Comparison of ENCODE assay signal across 9 cellular contexts in genomic region chr21:38159355-38159754, GRCh38.
A peak's percentile ranks its signal among the peaks of the same experiment; 100 is the strongest.
DNase-seq lines count a peak whose midpoint lies in the region; ATAC-seq and TF ChIP-seq lines count a peak whose summit lies in the region.
"Had no signal": no experiment of that assay in that cellular context is flagged by ENCODE, and none has a peak within 500 bp of the region (broad histone marks: within the 10 kb centered on the region; RNA-seq: fewer than 3 reads in every experiment).

No MANE protein-coding gene starts in this region.

- intact Hi-C loops in activated CD8-positive, alpha-beta T cell treated with anti-CD3 and anti-CD28 coated beads for 36 hours (cut with micrococcal nuclease): loop anchor here (2.0 kb wide), 1 partner anchor 197 kb away; no protein-coding TSS in a partner anchor

- H3K36me3 Mint-ChIP-seq in GM23338 (ENCODE audit: low read depth) (no peaks in the 10 kb centered on the region), nephron progenitor cell (ENCODE audit: low read depth) (no peaks in the 10 kb centered on the region), type B pancreatic cell (no peaks in the 10 kb centered on the region)
- H3K36me3 Mint-ChIP-seq in activated CD8-positive, alpha-beta T cell treated with anti-CD3 and anti-CD28 coated beads for 36 hours (ENCODE audit: low read depth): no peaks in the 10 kb centered on the region

- ATAC-seq in GM23338 (peak; percentile 85), GM19324 (IDR thresholded peaks at IDR 0.05; ENCODE audit: low FRiP score, unreplicated experiment) (no peak)
- no peak for ATAC-seq in activated CD8-positive, alpha-beta T cell treated with anti-CD3 and anti-CD28 coated beads for 36 hours

- no peaks in the 10 kb centered on the region for H3K9me3 Mint-ChIP-seq in GM23338
- no peaks in the 10 kb centered on the region for H3K9me3 Mint-ChIP-seq in activated CD8-positive, alpha-beta T cell treated with anti-CD3 and anti-CD28 coated beads for 36 hours
- no peaks in the 10 kb centered on the region for H3K9me3 Mint-ChIP-seq in nephron progenitor cell
- H3K9me3 Mint-ChIP-seq in type B pancreatic cell: no peaks in the 10 kb centered on the region

- H3K4me1 ChIP-seq in GM23338 (ENCODE audit: insufficient read depth): no peaks in the 10 kb centered on the region

- no peaks in the 10 kb centered on the region for H4K20me1 ChIP-seq in GM23338 (replicated peaks; ENCODE audit: insufficient read depth)

- H3K9me2 ChIP-seq in GM23338 (ENCODE audit: insufficient read depth): no peaks in the 10 kb centered on the region

- H2AFZ ChIP-seq in GM23338: no peak overlapping the region

- H3K4me3 ChIP-seq in GM23338 (no peak overlapping the region), epithelial cell of proximal tubule (ENCODE audit: low read depth, low read length) (no peak overlapping the region)
- H3K4me3 ChIP-seq: skin epidermis had no signal

- TF ChIP-seq CTCF in GM23338 (conservative IDR thresholded peaks at IDR 0.05; ENCODE audit: low read depth in 2 of 2) (peak; percentile 82 to 91), epithelial cell of proximal tubule (conservative IDR thresholded peaks at IDR 0.05; ENCODE audit: low read depth, low read length) (peak; percentile 92), nephron progenitor cell (IDR thresholded peaks at IDR 0.05) (peak; percentile 80), type B pancreatic cell (conservative IDR thresholded peaks at IDR 0.05) (peak; percentile 92)
- peak; percentile 86 for TF ChIP-seq CTCF in activated CD8-positive, alpha-beta T cell treated with anti-CD3 and anti-CD28 coated beads for 36 hours (IDR thresholded peaks at IDR 0.05)

- H3K27me3 Mint-ChIP-seq in GM23338 (ENCODE audit: insufficient read depth, low read depth, poor library complexity) (no peaks in the 10 kb centered on the region), nephron progenitor cell (ENCODE audit: low read depth, poor library complexity) (peaks cover 3% of the 10 kb centered on the region), type B pancreatic cell (peaks cover 29% of the 10 kb centered on the region)
- peaks cover 12% of the 10 kb centered on the region for H3K27me3 Mint-ChIP-seq in activated CD8-positive, alpha-beta T cell treated with anti-CD3 and anti-CD28 coated beads for 36 hours

- H3F3A ChIP-seq in GM23338 (replicated peaks; ENCODE audit: low read depth): no peaks in the 10 kb centered on the region

- no peaks in the 10 kb centered on the region for H3K36me3 ChIP-seq in GM23338 (ENCODE audit: insufficient read depth)

- H3K27ac Mint-ChIP-seq in GM23338 (no peak overlapping the region), nephron progenitor cell (no peak overlapping the region), type B pancreatic cell (no peak overlapping the region)
- H3K27ac Mint-ChIP-seq in activated CD8-positive, alpha-beta T cell treated with anti-CD3 and anti-CD28 coated beads for 36 hours: no peak overlapping the region

- no peaks in the 10 kb centered on the region for H3K79me2 ChIP-seq in GM23338 (replicated peaks; ENCODE audit: insufficient read depth)

- H3K27ac ChIP-seq in GM23338 (ENCODE audit: low read depth): no peak overlapping the region

- H3K27me3 ChIP-seq in GM23338 (ENCODE audit: insufficient read depth): no peaks in the 10 kb centered on the region

- POLR2A ChIA-PET in activated CD8-positive, alpha-beta T cell treated with anti-CD3 and anti-CD28 coated beads for 36 hours (lab: Charles Lee): no interaction called here

- H3K4me3 Mint-ChIP-seq in GM23338: no peak overlapping the region
- no peak overlapping the region for H3K4me3 Mint-ChIP-seq in activated CD8-positive, alpha-beta T cell treated with anti-CD3 and anti-CD28 coated beads for 36 hours
- H3K4me3 Mint-ChIP-seq in nephron progenitor cell: no peak overlapping the region
- no peak overlapping the region for H3K4me3 Mint-ChIP-seq in type B pancreatic cell

- H3K4me1 Mint-ChIP-seq in GM23338 (no peaks in the 10 kb centered on the region), nephron progenitor cell (peaks cover 4% of the 10 kb centered on the region), type B pancreatic cell (ENCODE audit: unreplicated experiment) (no peaks in the 10 kb centered on the region)
- no peaks in the 10 kb centered on the region for H3K4me1 Mint-ChIP-seq in activated CD8-positive, alpha-beta T cell treated with anti-CD3 and anti-CD28 coated beads for 36 hours (ENCODE audit: low read depth)

- CTCF ChIA-PET in activated CD8-positive, alpha-beta T cell treated with anti-CD3 and anti-CD28 coated beads for 36 hours (lab: Charles Lee): interaction anchor here (0.7 to 4.6 kb wide), 7 partner anchors 8 to 426 kb away, joined by 3 to 55 read pairs (median 3); no protein-coding TSS in a partner anchor

- H3K4me2 ChIP-seq in GM23338: no peak overlapping the region

- DNase-seq in CD1c-positive myeloid dendritic cell (ENCODE audit: extremely low spot score): peak; percentile 68
- DNase-seq in GM23338 (ENCODE audit: low spot score): peak; percentile 89
- DNase-seq in NCI-H748 (lab: John Stamatoyannopoulos, UW; ENCODE audit: unreplicated experiment): peak; percentile 78
- peak; percentile 72 for DNase-seq in activated CD8-positive, alpha-beta T cell treated with anti-CD3 and anti-CD28 coated beads for 36 hours
- DNase-seq in epithelial cell of proximal tubule (ENCODE audit: low read depth): peak; percentile 38
- DNase-seq in nephron progenitor cell: peak; percentile 66
- DNase-seq in type B pancreatic cell (ENCODE audit: extremely low spot score, unreplicated experiment): no peak

TF ChIP-seq in GM23338, 12 proteins besides CTCF, POLR2A, EP300 and RAD21:
- TF ChIP-seq JUNB (IDR thresholded peaks at IDR 0.05; ENCODE audit: unreplicated experiment) (no peak), ZNF331 (CRISPR knock-in tag; IDR thresholded peaks at IDR 0.05; ENCODE audit: low read depth) (no peak), REST (IDR thresholded peaks at IDR 0.05; ENCODE audit: unreplicated experiment) (no peak), ZNF114 (CRISPR knock-in tag; IDR thresholded peaks at IDR 0.05) (no peak)
